Comparison of ENCODE assay signal across 1 cellular context in the genomic region with DNA sequence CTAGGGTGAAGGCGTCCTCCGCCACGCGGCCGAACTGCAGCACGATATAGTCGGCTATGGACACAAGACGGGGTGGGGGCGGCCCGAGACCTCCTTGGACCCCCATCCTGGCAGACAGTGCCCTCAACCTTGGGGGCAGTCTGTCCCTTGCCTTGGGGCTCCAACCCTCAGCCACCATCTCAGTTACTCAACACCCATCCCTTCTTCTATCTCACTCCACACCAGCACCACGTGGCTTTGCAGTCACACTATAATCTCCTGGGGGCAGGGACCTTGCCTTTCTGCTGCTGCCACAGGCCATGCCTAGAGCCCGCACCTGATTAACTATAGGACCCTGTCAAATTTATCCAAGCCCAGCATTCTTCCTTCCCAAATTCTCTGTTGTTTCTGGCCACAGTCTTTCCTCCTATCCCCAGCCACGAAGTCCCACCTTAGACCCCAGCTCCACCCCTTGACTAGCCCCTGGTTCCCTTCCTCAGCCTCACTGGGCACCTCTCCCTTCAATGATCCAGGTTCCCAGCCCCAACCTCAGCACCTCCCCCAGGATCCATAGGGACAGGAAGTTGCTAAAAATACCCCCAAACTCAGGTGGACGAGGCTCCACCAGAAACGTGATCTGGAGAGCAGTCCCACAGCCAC.
TF ChIP-seq lines count a peak whose summit lies in the region.

No MANE protein-coding gene starts in this region.

TF ChIP-seq in K562, 482 proteins besides CTCF, POLR2A, EP300 and RAD21 (continued from another document):
- TF ChIP-seq, protein P1, sequence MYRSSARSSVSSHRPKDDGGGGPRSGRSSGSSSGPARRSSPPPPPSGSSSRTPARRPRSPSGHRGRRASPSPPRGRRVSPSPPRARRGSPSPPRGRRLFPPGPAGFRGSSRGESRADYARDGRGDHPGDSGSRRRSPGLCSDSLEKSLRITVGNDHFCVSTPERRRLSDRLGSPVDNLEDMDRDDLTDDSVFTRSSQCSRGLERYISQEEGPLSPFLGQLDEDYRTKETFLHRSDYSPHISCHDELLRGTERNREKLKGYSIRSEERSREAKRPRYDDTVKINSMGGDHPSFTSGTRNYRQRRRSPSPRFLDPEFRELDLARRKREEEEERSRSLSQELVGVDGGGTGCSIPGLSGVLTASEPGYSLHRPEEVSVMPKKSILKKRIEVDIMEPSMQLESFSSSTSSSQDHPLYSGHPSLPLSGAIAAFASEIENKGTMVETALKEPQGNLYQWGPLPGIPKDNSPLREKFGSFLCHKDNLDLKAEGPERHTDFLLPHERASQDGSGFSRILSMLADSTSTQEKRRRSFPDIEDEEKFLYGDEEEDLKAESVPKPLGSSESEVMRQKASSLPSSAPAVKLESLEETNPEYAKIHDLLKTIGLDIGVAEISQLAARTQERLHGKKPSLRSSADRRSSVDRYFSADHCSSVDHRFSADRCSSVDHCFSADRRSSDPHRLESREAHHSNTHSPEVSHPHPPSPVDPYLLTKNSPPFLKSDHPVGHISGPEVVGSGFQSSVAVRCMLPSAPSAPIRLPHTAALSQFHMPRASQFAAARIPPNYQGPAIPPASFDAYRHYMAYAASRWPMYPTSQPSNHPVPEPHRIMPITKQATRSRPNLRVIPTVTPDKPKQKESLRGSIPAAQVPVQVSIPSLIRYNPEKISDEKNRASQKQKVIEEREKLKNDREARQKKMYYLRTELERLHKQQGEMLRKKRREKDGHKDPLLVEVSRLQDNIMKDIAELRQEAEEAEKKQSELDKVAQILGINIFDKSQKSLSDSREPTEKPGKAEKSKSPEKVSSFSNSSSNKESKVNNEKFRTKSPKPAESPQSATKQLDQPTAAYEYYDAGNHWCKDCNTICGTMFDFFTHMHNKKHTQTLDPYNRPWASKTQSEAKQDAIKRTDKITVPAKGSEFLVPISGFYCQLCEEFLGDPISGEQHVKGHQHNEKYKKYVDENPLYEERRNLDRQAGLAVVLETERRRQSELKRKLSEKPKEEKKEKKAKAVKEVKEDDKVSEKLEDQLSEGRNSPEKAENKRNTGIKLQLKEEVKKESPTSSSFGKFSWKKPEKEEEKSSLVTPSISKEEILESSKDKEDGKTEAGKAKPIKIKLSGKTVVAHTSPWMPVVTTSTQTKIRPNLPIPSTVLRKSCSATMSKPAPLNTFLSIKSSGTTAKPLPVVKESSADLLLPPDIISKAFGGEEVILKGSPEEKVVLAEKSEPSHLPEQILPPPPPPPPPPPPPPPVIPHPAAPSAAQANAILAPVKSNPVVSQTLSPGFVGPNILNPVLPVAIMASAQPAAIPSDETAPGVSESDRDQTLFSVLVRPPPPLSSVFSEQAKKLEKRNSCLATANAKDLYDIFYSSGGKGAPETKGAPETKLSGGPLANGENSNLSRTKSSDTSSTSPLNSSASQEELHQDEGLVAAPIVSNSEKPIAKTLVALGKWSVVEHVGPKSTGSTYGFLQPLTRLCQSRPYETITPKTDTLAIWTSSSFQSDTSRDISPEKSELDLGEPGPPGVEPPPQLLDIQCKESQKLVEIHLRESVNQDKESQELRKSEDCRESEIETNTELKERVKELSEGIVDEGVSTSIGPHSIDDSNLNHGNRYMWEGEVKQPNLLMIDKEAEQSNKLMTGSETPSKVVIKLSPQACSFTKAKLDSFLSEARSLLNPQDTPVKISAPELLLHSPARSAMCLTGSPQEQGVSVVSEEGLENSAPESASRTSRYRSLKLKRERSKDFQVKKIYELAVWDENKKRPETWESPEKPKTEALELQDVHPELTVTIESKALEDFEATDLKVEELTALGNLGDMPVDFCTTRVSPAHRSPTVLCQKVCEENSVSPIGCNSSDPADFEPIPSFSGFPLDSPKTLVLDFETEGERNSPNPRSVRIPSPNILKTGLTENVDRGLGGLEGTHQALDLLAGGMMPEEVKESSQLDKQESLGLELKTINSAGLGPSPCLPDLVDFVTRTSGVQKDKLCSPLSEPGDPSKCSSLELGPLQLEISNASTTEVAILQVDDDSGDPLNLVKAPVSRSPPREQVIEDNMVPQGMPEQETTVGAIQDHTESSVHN (IDR thresholded peaks at IDR 0.05; ENCODE audit: borderline replicate concordance in 1 of 2, low read depth in 1 of 2) = no peak
